In the genomic region with DNA sequence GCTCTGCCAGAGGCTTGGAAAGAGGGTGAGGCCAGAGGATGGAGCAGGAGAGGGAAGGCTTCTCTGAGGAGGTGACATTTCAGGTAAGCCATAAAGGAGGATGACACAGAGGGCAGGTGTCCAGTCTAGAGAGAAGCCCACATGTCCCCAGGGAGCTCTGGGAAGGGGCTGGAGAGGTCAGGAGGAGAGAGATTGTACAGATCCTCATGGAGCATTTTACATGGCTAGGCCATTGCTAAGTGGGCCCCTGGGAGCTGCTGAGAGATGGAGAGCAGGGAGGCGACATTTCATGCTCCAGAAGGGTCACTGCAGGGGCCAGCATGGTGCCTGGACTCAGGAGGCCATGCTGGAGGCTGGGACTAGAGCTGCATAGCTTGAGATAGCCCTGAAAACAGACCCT, we compare ENCODE assay signal across 14 cellular contexts.
"Had no signal": no experiment of that assay in that cellular context is flagged by ENCODE, and none has a peak within 500 bp of the region (broad histone marks: within the 10 kb centered on the region; RNA-seq: fewer than 3 reads in every experiment).

No MANE protein-coding gene starts in this region.

- H3K9me3 ChIP-seq: left ventricle myocardium inferior, thoracic aorta, uterus had no signal

- H3K27ac Mint-ChIP-seq: activated naive CD8-positive, alpha-beta T cell treated with anti-CD3 and anti-CD28 coated beads, Interleukin-2, amount 10 ng/mL, durations not matched to agents 7 days and 5 days; memory B cell had no signal

- H3K4me3 Mint-ChIP-seq: activated naive CD8-positive, alpha-beta T cell treated with anti-CD3 and anti-CD28 coated beads, Interleukin-2, amount 10 ng/mL, durations not matched to agents 7 days and 5 days; memory B cell; naive thymus-derived CD8-positive, alpha-beta T cell had no signal

- H3K36me3 Mint-ChIP-seq: memory B cell had no signal

- ATAC-seq: foreskin keratinocyte; naive thymus-derived CD8-positive, alpha-beta T cell; right cardiac atrium had no signal

- H3K9me3 Mint-ChIP-seq: naive thymus-derived CD8-positive, alpha-beta T cell had no signal

- H3K36me3 ChIP-seq: left ventricle myocardium inferior, thoracic aorta, uterus, WERI-Rb-1 had no signal

- H3K27ac ChIP-seq: foreskin keratinocyte, left ventricle myocardium inferior, thoracic aorta, uterus, WERI-Rb-1 had no signal

- H3K4me1 Mint-ChIP-seq: memory B cell had no signal

- H3K4me1 ChIP-seq: foreskin keratinocyte, left ventricle myocardium inferior, uterus had no signal

- H3K27me3 ChIP-seq: uterus had no signal

- H3K4me3 ChIP-seq: left ventricle myocardium inferior, thoracic aorta, uterus had no signal

- DNase-seq: activated CD4-positive, alpha-beta T cell treated with anti-CD3 and anti-CD28 coated beads, Interleukin-2, amount 50 U/mL, for 48 hours; cerebellar nuclear complex; effector CD8-positive, alpha-beta T cell; foreskin keratinocyte; left ventricle myocardium inferior; right cardiac atrium; small intestine; stimulated activated CD4-positive, alpha-beta T cell treated with anti-CD3 and anti-CD28 coated beads, Interleukin-4, amount 100 ng/mL, for 4 hours; uterus had no signal
